ENCODE assay signal across 25 cellular contexts in the genomic region with DNA sequence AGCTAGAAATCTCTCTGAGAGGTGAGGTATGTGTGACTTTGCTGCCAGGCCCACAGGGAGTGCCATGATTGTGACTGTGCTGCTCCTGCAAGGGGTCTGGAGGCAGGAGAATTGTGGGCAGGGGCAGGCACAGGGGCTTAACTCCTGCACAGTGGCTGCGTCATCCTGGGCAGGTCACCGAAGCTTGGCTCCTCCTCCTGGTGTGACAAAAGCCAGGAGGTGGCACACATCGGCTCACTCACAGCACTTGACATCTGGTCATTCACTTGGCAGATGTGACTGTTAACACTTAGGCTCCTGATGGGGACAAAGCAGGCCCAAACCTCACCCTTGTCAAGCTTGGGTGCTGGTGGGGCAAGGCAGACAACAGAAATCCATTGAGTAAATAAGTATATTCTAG. TPM values are rescaled to one million over a fixed set of nuclear protein-coding genes. Genes with fewer than 3 reads are reported as not detected.
A peak's percentile ranks its signal among the peaks of the same experiment; 100 is the strongest.
DNase-seq lines count a peak whose midpoint lies in the region; ATAC-seq, FAIRE-seq and TF ChIP-seq lines count a peak whose summit lies in the region.
"Had no signal": no experiment of that assay in that cellular context is flagged by ENCODE, and none has a peak within 500 bp of the region (broad histone marks: within the 10 kb centered on the region; RNA-seq: fewer than 3 reads in every experiment).

No MANE protein-coding gene starts in this region.

- H2BK5ac ChIP-seq in H1 (ENCODE audit: low read depth, low read length) (peak overlapping the region; percentile 67; the same call in 1 of the 2 replicates), neuronal stem cell (ENCODE audit: low read length) (no peak overlapping the region)

- no peak overlapping the region for H3K4ac ChIP-seq in H1 (replicated peaks; ENCODE audit: insufficient read length, low read depth, low read length)
- no peak overlapping the region for H3K4ac ChIP-seq in neuronal stem cell (ENCODE audit: low read length)

- H3K18ac ChIP-seq in H1 (ENCODE audit: extremely low read depth, low read length) (no peak overlapping the region), neuronal stem cell (ENCODE audit: low read length) (peak overlapping the region; percentile 68)

- H2BK15ac ChIP-seq in H1 (ENCODE audit: low read length) (peak overlapping the region; percentile 67; the same call in 1 of the 2 replicates), neuronal stem cell (ENCODE audit: low read length) (peak overlapping the region; percentile 51)

- H3K79me1 ChIP-seq in H1 (ENCODE audit: low read depth, low read length) (no peaks in the 10 kb centered on the region), neuronal stem cell (ENCODE audit: low read depth, low read length) (no peaks in the 10 kb centered on the region)

- H3K56ac ChIP-seq in H1 (replicated peaks; ENCODE audit: insufficient read length, low read depth, low read length): no peak overlapping the region

- H2BK120ac ChIP-seq in H1 (replicated peaks; ENCODE audit: low read depth, low read length): no peak overlapping the region
- H2BK120ac ChIP-seq in neuronal stem cell (ENCODE audit: low read depth, low read length): no peak overlapping the region

- POLR2A ChIA-PET in H1 (lab: Charles Lee; ENCODE audit: partially characterized antibody): interaction anchor here (0.8 to 5.5 kb wide), 3 partner anchors 12 to 375 kb away, joined by 3 to 26 read pairs (median 3); no protein-coding TSS in a partner anchor

- TF ChIP-seq POLR2A in H1 (IDR thresholded peaks at IDR 0.05; ENCODE audit: control extremely low read depth in 1 of 2, low read depth in 2 of 2, low read length in 2 of 2): no peak

- no peaks in the 10 kb centered on the region; the same call in 1 of the 2 replicates for H3K23me2 ChIP-seq in H1 (ENCODE audit: low read depth, low read length)

- ATAC-seq in GM18520 (IDR thresholded peaks at IDR 0.05; ENCODE audit: unreplicated experiment): no peak
- ATAC-seq: HepG2, T-helper 17 cell had no signal

- no peak overlapping the region for H3K4me3 ChIP-seq in H1 (ENCODE audit: extremely low read depth in 1 of 4, insufficient read depth in 2 of 4, low read depth in 3 of 4, low read length in 4 of 4)
- no peak overlapping the region for H3K4me3 ChIP-seq in neuronal stem cell (ENCODE audit: low read length in 2 of 2)
- H3K4me3 ChIP-seq: Peyer's patch had no signal

- no peak for TF ChIP-seq RAD21 in H1 (IDR thresholded peaks at IDR 0.05 in 1 of 2, conservative IDR thresholded peaks at IDR 0.05 in 1 of 2; ENCODE audit: low read depth in 2 of 2, low read length in 2 of 2)

- CTCF ChIA-PET in H1 (lab: Charles Lee; ENCODE audit: partially characterized antibody): interaction anchor here (0.6 to 8.6 kb wide), 14 partner anchors 10 to 386 kb away, joined by 3 to 81 read pairs (median 3); no protein-coding TSS in a partner anchor

- H3K23ac ChIP-seq in H1 (ENCODE audit: insufficient read length) (no peak overlapping the region), neuronal stem cell (ENCODE audit: low read depth, low read length, poor library complexity) (no peak overlapping the region)

- H3K27me3 ChIP-seq in H1 (replicated peaks in 1 of 4; ENCODE audit: control insufficient read depth in 3 of 4, extremely low read depth in 1 of 4, insufficient read depth in 3 of 4, low read length in 3 of 4) (peaks cover 0 to 18% (median 13%) of the 10 kb centered on the region in 4 experiments; a peak in 5 of 7 replicates), neuronal stem cell (ENCODE audit: control insufficient read depth in 3 of 3, insufficient read depth in 3 of 3, low read depth in 1 of 3, low read length in 3 of 3) (peaks cover 0 to 17% (median 0%) of the 10 kb centered on the region in 3 experiments)
- H3K27me3 ChIP-seq: Peyer's patch had no signal

- DNase-seq in DMS53 (lab: John Stamatoyannopoulos, UW) (peak; percentile 37), DMS53 treated with DMSO at 0.1 percent for 48 hours (lab: John Stamatoyannopoulos, UW; ENCODE audit: unreplicated experiment) (no peak), NCI-H510A treated with DMSO at 0.1 percent for 48 hours (lab: John Stamatoyannopoulos, UW) (peak; percentile 52), H1 (ENCODE audit: low read depth in 1 of 2, low spot score in 2 of 2) (no peak), neuronal stem cell (ENCODE audit: low spot score) (no peak), GM20000 (ENCODE audit: low spot score) (no peak), SHP77 (lab: John Stamatoyannopoulos, UW) (no peak)
- DNase-seq: 8988T; C1 segment of cervical spinal cord; CD8-positive, alpha-beta memory T cell; DMS79 treated with DMSO at 0.1 percent for 48 hours; KBM-7; NCI-H1092 treated with DMSO at 0.1 percent for 48 hours; NCI-H1436 treated with DMSO at 0.1 percent for 48 hours; NCI-H1930; NCI-H345; Peyer's patch; SW 1271; T-helper 17 cell had no signal

- H4K20me1 ChIP-seq in H1 (replicated peaks in 1 of 2; ENCODE audit: control insufficient read depth in 1 of 2, insufficient read depth in 2 of 2, low read length in 2 of 2): no peaks in the 10 kb centered on the region

- no peak for TF ChIP-seq CTCF in H1 (IDR thresholded peaks at IDR 0.05; ENCODE audit: control extremely low read depth in 1 of 3, insufficient read depth in 1 of 3, low read depth in 1 of 3, low read length in 3 of 3)
- no peak for TF ChIP-seq CTCF in GM20000 (IDR thresholded peaks at IDR 0.05; ENCODE audit: extremely low read depth, missing control alignments)

- peak overlapping the region; percentile 86; the same call in 1 of the 2 replicates for H2BK20ac ChIP-seq in H1 (ENCODE audit: low read length)

- no peak overlapping the region for H3K27ac ChIP-seq in H1 (ENCODE audit: low read depth, low read length)
- no peak overlapping the region for H3K27ac ChIP-seq in neuronal stem cell (replicated peaks; ENCODE audit: low read length)
- H3K27ac ChIP-seq: HL-60, Peyer's patch had no signal

- no peak for TF ChIP-seq EP300 in H1 (IDR thresholded peaks at IDR 0.05; ENCODE audit: borderline replicate concordance in 1 of 2, low read depth in 2 of 2, low read length in 2 of 2)

- H3K4me2 ChIP-seq in H1 (ENCODE audit: insufficient read depth in 1 of 2, low read depth in 2 of 2, low read length in 2 of 2) (no peak overlapping the region), neuronal stem cell (ENCODE audit: insufficient read depth, low read length, poor library complexity, severe bottlenecking) (no peak overlapping the region)

- H2AK5ac ChIP-seq in H1 (ENCODE audit: low read depth, low read length) (no peak overlapping the region), neuronal stem cell (ENCODE audit: low read depth, low read length) (peak overlapping the region; percentile 49)

- H2BK12ac ChIP-seq in H1 (ENCODE audit: low read depth, low read length) (peak overlapping the region; percentile 46; the same call in 1 of the 2 replicates), neuronal stem cell (ENCODE audit: low read length) (no peak overlapping the region)

- no peak overlapping the region for H3K9ac ChIP-seq in H1 (replicated peaks in 1 of 4; ENCODE audit: extremely low read depth in 1 of 4, low read depth in 3 of 4, low read length in 3 of 4)
- H3K9ac ChIP-seq in neuronal stem cell (ENCODE audit: low read depth, low read length, poor library complexity): no peak overlapping the region

- peaks cover 6 to 12% (median 9%) of the 10 kb centered on the region in 4 experiments for H3K4me1 ChIP-seq in H1 (replicated peaks in 1 of 4; ENCODE audit: control insufficient read depth in 3 of 4, insufficient read depth in 4 of 4, low read length in 3 of 4)
- peaks cover 0 to 6% of the 10 kb centered on the region in 2 donors for H3K4me1 ChIP-seq in neuronal stem cell (ENCODE audit: control insufficient read depth in 2 of 2, insufficient read depth in 1 of 2, low read depth in 1 of 2, low read length in 2 of 2)
- H3K4me1 ChIP-seq: Peyer's patch had no signal

- FAIRE-seq in H1 (lab: Jason Lieb, UNC): no peak
- FAIRE-seq: GM12892, H54, HepG2 had no signal

- no peaks in the 10 kb centered on the region for H3K79me2 ChIP-seq in H1 (ENCODE audit: control insufficient read depth in 1 of 2, insufficient read depth in 2 of 2, low read length in 2 of 2)

- H3K14ac ChIP-seq in H1 (ENCODE audit: insufficient read length) (no peak overlapping the region), neuronal stem cell (ENCODE audit: low read length) (peak overlapping the region; percentile 38)

- H4K5ac ChIP-seq in H1 (ENCODE audit: insufficient read length, low read depth, low read length): no peak overlapping the region

- H4K91ac ChIP-seq in H1 (replicated peaks; ENCODE audit: insufficient read length, low read length) (no peak overlapping the region), neuronal stem cell (ENCODE audit: low read depth, low read length, poor library complexity) (no peak overlapping the region)

- H4K8ac ChIP-seq in H1 (ENCODE audit: extremely low read depth, insufficient read depth, low read length) (no peak overlapping the region), neuronal stem cell (ENCODE audit: low read depth, low read length) (no peak overlapping the region)

- no peak overlapping the region for H2AFZ ChIP-seq in H1 (ENCODE audit: low read length)
- H2AFZ ChIP-seq in neuronal stem cell (ENCODE audit: low read length): no peak overlapping the region

- H3K9me3 ChIP-seq in H1 (ENCODE audit: insufficient read depth in 2 of 2, low read depth in 1 of 2, low read length in 1 of 2) (no peaks in the 10 kb centered on the region), neuronal stem cell (replicated peaks in 1 of 2; ENCODE audit: control insufficient read depth in 2 of 2, insufficient read depth in 1 of 2, low read depth in 1 of 2, low read length in 2 of 2) (no peaks in the 10 kb centered on the region)
- H3K9me3 ChIP-seq: Peyer's patch had no signal

- H3K36me3 ChIP-seq in H1 (ENCODE audit: control insufficient read depth in 2 of 4, insufficient read depth in 4 of 4, low read length in 3 of 4) (no peaks in the 10 kb centered on the region), neuronal stem cell (replicated peaks in 1 of 2; ENCODE audit: control insufficient read depth in 2 of 2, insufficient read depth in 2 of 2, low read length in 2 of 2) (no peaks in the 10 kb centered on the region)
- H3K36me3 ChIP-seq: Peyer's patch had no signal

- WGBS in H1 (ENCODE audit: extremely low coverage in 1 of 2, insufficient coverage in 1 of 2, insufficient read length in 1 of 2, insufficient replicate concordance in 2 of 2, low coverage in 1 of 2, low lambda C conversion rate in 2 of 2, missing lambda C conversion rate in 1 of 2), 2 experiments: 85% methylated on average over 3 of the region's 3 CpGs; no CpG with 5 or more reads in 1 of the 2 experiments
- WGBS in neuronal stem cell (ENCODE audit: extremely low coverage in 2 of 2, insufficient read length in 2 of 2, insufficient replicate concordance in 1 of 2), 2 donors: no CpG with 5 or more reads among the region's 3 CpGs

RNA-seq across cellular contexts. Expression of gene GLI2, which starts 36.4 kb away (rescaled TPM):
- 46.9 and 49.8 TPM in 2 replicates for total RNA-seq in H1 (2021; fragmentation: NEBNext Ultra II Directional; extraction: Animal tissue kit (Norgen Biotek cat#: 25700))
- polyA plus RNA-seq in H1 (2011; rRNA removed): 18.4 and 28.8 TPM in 2 replicates
- polyA plus RNA-seq in H1 (2011; cell fraction: cytosol; rRNA removed): 12.7 TPM
- 59.5 TPM for polyA plus RNA-seq in H1 (2011; cell fraction: nucleus; rRNA removed)
- polyA plus RNA-seq in H1 (2012, experiment 1 of 2): 17.6 to 27.8 TPM (median 24.7 TPM) in 4 replicates
- 9.7 TPM for polyA plus RNA-seq in H1 (2012, experiment 2 of 2)
- polyA plus RNA-seq in H1 (2013, experiment 1 of 2): 17.1 TPM
- 16.9 TPM for polyA plus RNA-seq in H1 (2013, experiment 2 of 2)
- polyA minus RNA-seq in H1 (2011; rRNA and poly(A)+ RNA removed): 17.2 and 19.9 TPM in 2 replicates
- 23.0 TPM for polyA minus RNA-seq in H1 (2011; cell fraction: cytosol; rRNA and poly(A)+ RNA removed)
- 42.4 TPM for polyA minus RNA-seq in H1 (2011; cell fraction: nucleus; rRNA and poly(A)+ RNA removed)
- 26.2 TPM for polyA plus RNA-seq in neuronal stem cell (2013, experiment 1 of 2)
- polyA plus RNA-seq in neuronal stem cell (2013, experiment 2 of 2): 27.3 TPM
- total RNA-seq: CD8-positive, alpha-beta memory T cell; HepG2; OCI-LY7; T-helper 17 cell had no signal
- polyA plus RNA-seq: CD8-positive, alpha-beta memory T cell; HepG2 had no signal

Comparison
In these comparisons a context has a peak if more than half of its experiments do, and no peak if none do; other contexts are left out.
1. DNase-seq: peak in DMS53 (single experiment) and NCI-H510A treated with DMSO at 0.1 percent for 48 hours (single experiment); none in DMS53 treated with DMSO at 0.1 percent for 48 hours (single experiment), H1 (0 of 2), neuronal stem cell (single experiment), GM20000 (single experiment) and SHP77 (0 of 2).